In the genomic region with DNA sequence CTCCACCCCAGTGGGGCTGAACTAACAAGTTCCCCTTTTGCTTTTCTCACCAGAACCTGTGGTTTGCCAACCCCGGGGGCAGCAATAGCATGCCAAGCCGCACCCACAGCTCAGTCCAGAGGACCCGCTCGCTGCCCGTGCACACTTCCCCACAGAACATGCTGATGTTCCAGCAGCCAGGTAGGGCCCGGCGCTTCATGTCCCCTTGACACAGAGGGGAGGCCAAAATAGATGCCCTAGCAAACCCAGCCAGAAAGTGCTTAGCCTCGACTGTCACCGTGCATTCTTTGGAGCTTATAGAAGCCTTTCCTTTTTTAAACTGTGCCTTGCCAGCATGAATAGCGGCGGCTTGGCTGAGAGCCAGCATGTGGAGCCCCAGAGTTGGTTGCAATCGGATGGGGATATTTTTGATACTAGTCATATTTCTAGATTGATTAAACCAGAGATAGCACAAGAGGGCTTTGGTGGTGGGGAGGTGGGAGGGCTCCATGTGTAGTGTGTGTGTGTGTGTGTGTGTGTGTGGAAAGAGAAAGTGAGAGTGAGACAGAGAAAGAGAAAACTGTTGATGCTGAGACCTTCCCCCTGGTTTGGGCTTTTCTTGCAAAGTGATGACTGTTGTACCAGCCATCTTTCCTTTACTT, we compare ENCODE assay signal across 8 cellular contexts.
DNase-seq lines count a peak whose midpoint lies in the region; ATAC-seq lines count a peak whose summit lies in the region.

No MANE protein-coding gene starts in this region.

- H3K9ac ChIP-seq in skeletal muscle tissue (ENCODE audit: low read depth in 1 of 3, low read length in 3 of 3) = peak overlapping the region in 2 of 3 donors; percentile 48 to 76

- ATAC-seq in HG02884 (IDR thresholded peaks at IDR 0.05; ENCODE audit: unreplicated experiment) = no peak

- peak; percentile 71 for DNase-seq in GDM1 (lab: John Stamatoyannopoulos, UW)
- peak; percentile 57 for DNase-seq in LHCN-M2 (ENCODE audit: low read depth)
- peak; percentile 89 to 91 for DNase-seq in activated CD4-positive, alpha-beta T cell treated with anti-CD3 and anti-CD28 coated beads, Interleukin-2, amount 50 U/mL, for 48 hours
- DNase-seq in fibroblast of gingiva (ENCODE audit: low read depth) = peak; percentile 54
- no peak for DNase-seq in iPS-NIHi7 (ENCODE audit: extremely low spot score)
- no peak for DNase-seq in NCI-H187 (lab: John Stamatoyannopoulos, UW)

- H3K4me1 ChIP-seq in skeletal muscle tissue (ENCODE audit: control insufficient read depth in 3 of 3, insufficient read depth in 3 of 3, low read length in 3 of 3) = peaks cover 69 to 73% (median 70%) of the 10 kb centered on the region in 3 donors

- no peaks in the 10 kb centered on the region for H3K27me3 ChIP-seq in skeletal muscle tissue (ENCODE audit: control insufficient read depth in 3 of 3, insufficient read depth in 3 of 3, low read length in 3 of 3)

- peak overlapping the region in 1 of 3 donors; percentile 35 for H3K4me3 ChIP-seq in skeletal muscle tissue (ENCODE audit: low read length in 3 of 3)

- H3K27ac ChIP-seq in skeletal muscle tissue (ENCODE audit: low read depth, low read length) = peak overlapping the region; percentile 95

- H3K36me3 ChIP-seq in skeletal muscle tissue (ENCODE audit: control insufficient read depth in 3 of 3, insufficient read depth in 3 of 3, low read length in 3 of 3) = peaks cover 25 to 43% (median 29%) of the 10 kb centered on the region in 3 donors

- H3K9me3 ChIP-seq in skeletal muscle tissue (ENCODE audit: control insufficient read depth in 3 of 3, low read length in 3 of 3) = no peaks in the 10 kb centered on the region

Comparison
In these comparisons a context has a peak if more than half of its experiments do, and no peak if none do; other contexts are left out.
1. DNase-seq: peak in GDM1 (single experiment), LHCN-M2 (single experiment), activated CD4-positive, alpha-beta T cell treated with anti-CD3 and anti-CD28 coated beads, Interleukin-2, amount 50 U/mL, for 48 hours (2 of 2) and fibroblast of gingiva (single experiment); none in iPS-NIHi7 (single experiment) and NCI-H187 (0 of 2).